ENCODE assay signal across 25 cellular contexts in the genomic region with DNA sequence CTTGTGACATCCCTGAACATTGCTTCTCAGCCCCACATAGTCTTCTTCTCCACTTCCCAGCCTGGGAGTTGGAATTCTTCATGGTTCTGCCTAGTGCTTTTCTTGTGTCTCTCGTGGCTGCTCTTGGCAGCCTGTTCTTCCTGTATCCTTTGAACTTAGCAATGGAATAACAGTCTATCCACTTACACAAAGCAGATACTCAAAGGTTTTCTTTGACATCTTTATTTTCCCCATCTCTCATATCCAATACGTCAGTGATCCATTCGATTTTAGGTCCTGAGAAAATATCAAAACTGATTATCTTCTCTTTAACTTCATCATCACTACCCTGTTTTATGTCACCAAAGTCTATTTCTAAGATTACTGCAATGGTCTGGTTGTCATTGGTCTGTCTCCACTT.
DNase-seq lines count a peak whose midpoint lies in the region; FAIRE-seq and TF ChIP-seq lines count a peak whose summit lies in the region.
"Had no signal": no experiment of that assay in that cellular context is flagged by ENCODE, and none has a peak within 500 bp of the region (broad histone marks: within the 10 kb centered on the region; RNA-seq: fewer than 3 reads in every experiment).

No MANE protein-coding gene starts in this region.

- H3K9me3 Mint-ChIP-seq in MCF 10A (ENCODE audit: unreplicated experiment): peaks cover 12% of the 10 kb centered on the region
- H3K9me3 Mint-ChIP-seq in nephron progenitor cell: peaks cover 6% of the 10 kb centered on the region
- H3K9me3 Mint-ChIP-seq: CD4-positive, alpha-beta T cell had no signal

- intact Hi-C loops in mammary epithelial cell (cut with micrococcal nuclease): loop anchor here (10.0 kb wide), 1 partner anchor 189 kb away; no protein-coding TSS in a partner anchor
- intact Hi-C loops in MCF 10A (cut with micrococcal nuclease): loop anchor here (10.0 kb wide), 1 partner anchor 511 kb away; no protein-coding TSS in a partner anchor

- H3K4me2 ChIP-seq in mammary epithelial cell (ENCODE audit: insufficient read depth, low read depth, low read length) (no peak overlapping the region), GM23248 (ENCODE audit: unreplicated experiment) (no peak overlapping the region)
- H3K4me2 ChIP-seq: A549; BLaER1 treated with 17β-estradiol and CSF1 and Interleukin-3, amounts not matched to agents 10 nM and 100 nM had no signal

- DNase-seq in mammary epithelial cell: no peak
- no peak for DNase-seq in MCF 10A (ENCODE audit: unreplicated experiment)
- peak; percentile 92 for DNase-seq in SK-N-DZ (ENCODE audit: low spot score)
- DNase-seq in nephron progenitor cell: no peak
- DNase-seq in GM23248: no peak
- DNase-seq in GM12891 (ENCODE audit: insufficient read length, low spot score): no peak
- DNase-seq: AML-193; Caco-2; Calu3; CD4-positive, alpha-beta T cell; CD8-positive, alpha-beta T cell; DMS 273 treated with DMSO at 0.1 percent for 48 hours; DMS153; DMS53; DMS79; DND-41; EL; GDM1 had no signal

- H3K4me1 ChIP-seq in mammary epithelial cell (ENCODE audit: insufficient read depth, low read length) (peaks cover 20% of the 10 kb centered on the region), GM23248 (ENCODE audit: insufficient read depth) (peaks cover 29% of the 10 kb centered on the region)
- H3K4me1 ChIP-seq: Caco-2 had no signal

- H3K79me2 ChIP-seq in mammary epithelial cell (ENCODE audit: insufficient read depth, low read length) (no peaks in the 10 kb centered on the region), GM23248 (ENCODE audit: insufficient read depth) (no peaks in the 10 kb centered on the region)

- H2AFZ ChIP-seq in mammary epithelial cell (ENCODE audit: low read depth, low read length) (peak overlapping the region; percentile 20), GM23248 (no peak overlapping the region)

- H3K27ac ChIP-seq in mammary epithelial cell (ENCODE audit: insufficient read depth, low read depth, low read length): no peak overlapping the region
- no peak overlapping the region for H3K27ac ChIP-seq in GM23248
- H3K27ac ChIP-seq: 22Rv1; A549; BLaER1 treated with 17β-estradiol and CSF1 and Interleukin-3, amounts not matched to agents 10 nM and 100 nM; C4-2B had no signal

- H3K36me3 Mint-ChIP-seq in MCF 10A (ENCODE audit: insufficient read depth, unreplicated experiment): peaks cover 5% of the 10 kb centered on the region
- no peaks in the 10 kb centered on the region for H3K36me3 Mint-ChIP-seq in nephron progenitor cell (ENCODE audit: low read depth)
- H3K36me3 Mint-ChIP-seq: CD8-positive, alpha-beta T cell had no signal

- peaks cover 18% of the 10 kb centered on the region for H3F3A ChIP-seq in GM23248 (ENCODE audit: insufficient read depth)

- H3K36me3 ChIP-seq in mammary epithelial cell (ENCODE audit: insufficient read depth, low read length): no peaks in the 10 kb centered on the region
- no peaks in the 10 kb centered on the region for H3K36me3 ChIP-seq in GM23248 (ENCODE audit: low read depth)
- H3K36me3 ChIP-seq: BLaER1 treated with 17β-estradiol and CSF1 and Interleukin-3, amounts not matched to agents 10 nM and 100 nM had no signal

- TF ChIP-seq POLR2A in GM12891 (IDR thresholded peaks at IDR 0.05; ENCODE audit: low read depth, low read length): no peak

- dilution Hi-C loops in mammary epithelial cell (cut with HindIII; ENCODE audit: low sequenced_read_pairs): no loop called here

- H3K4me3 ChIP-seq in mammary epithelial cell (replicated peaks in 1 of 3; ENCODE audit: insufficient read depth in 1 of 3, low read depth in 2 of 3, low read length in 3 of 3) (no peak overlapping the region), GM23248 (no peak overlapping the region)
- H3K4me3 ChIP-seq: A549; BLaER1 treated with 17β-estradiol and CSF1 and Interleukin-3, amounts not matched to agents 10 nM and 100 nM; GM12878 had no signal

- H3K4me1 Mint-ChIP-seq in MCF 10A (ENCODE audit: insufficient read depth, unreplicated experiment): peaks cover 24% of the 10 kb centered on the region
- no peaks in the 10 kb centered on the region for H3K4me1 Mint-ChIP-seq in nephron progenitor cell
- H3K4me1 Mint-ChIP-seq: B cell had no signal

- H3K9ac ChIP-seq in mammary epithelial cell (ENCODE audit: insufficient read depth, low read length) (no peak overlapping the region), GM23248 (no peak overlapping the region)
- H3K9ac ChIP-seq: BLaER1 treated with 17β-estradiol and CSF1 and Interleukin-3, amounts not matched to agents 10 nM and 100 nM had no signal

- H3K27me3 Mint-ChIP-seq in MCF 10A (ENCODE audit: insufficient read depth, unreplicated experiment) (no peaks in the 10 kb centered on the region), nephron progenitor cell (ENCODE audit: low read depth, poor library complexity) (no peaks in the 10 kb centered on the region)
- H3K27me3 Mint-ChIP-seq: B cell; CD4-positive, alpha-beta T cell had no signal

- POLR2A ChIA-PET in MCF 10A (lab: Yijun Ruan, JAX): no interaction called here

- H4K20me1 ChIP-seq in mammary epithelial cell (ENCODE audit: insufficient read depth, low read length) (no peaks in the 10 kb centered on the region), GM23248 (ENCODE audit: insufficient read depth) (no peaks in the 10 kb centered on the region)
- H4K20me1 ChIP-seq: BLaER1 treated with 17β-estradiol and CSF1 and Interleukin-3, amounts not matched to agents 10 nM and 100 nM had no signal

- FAIRE-seq in GM12891 (lab: Jason Lieb, UNC): no peak
- FAIRE-seq: A549, GM12878, GM19239 had no signal

- H3K9me3 ChIP-seq in mammary epithelial cell (replicated peaks; ENCODE audit: insufficient read depth, low read length) (peaks cover 6% of the 10 kb centered on the region), GM23248 (ENCODE audit: low read depth) (no peaks in the 10 kb centered on the region)
- H3K9me3 ChIP-seq: A549, Caco-2 had no signal

- BruUV-seq in mammary epithelial cell (replicated peaks; lab: Mats Ljungman, UMichigan): no TSS peak
- BruUV-seq in MCF 10A (replicated peaks; lab: Mats Ljungman, UMichigan): no TSS peak

- CTCF ChIA-PET in mammary epithelial cell (lab: Charles Lee; ENCODE audit: low non-redundant PET): no interaction called here
- CTCF ChIA-PET in MCF 10A (lab: Yijun Ruan, JAX): no interaction called here

- in situ Hi-C loops in mammary epithelial cell (cut with MboI; ENCODE audit: low sequenced_read_pairs in 2 of 2) (no loop called here), GM23248 (cut with MboI) (no loop called here)

- H3K27ac Mint-ChIP-seq in MCF 10A (ENCODE audit: low read depth, unreplicated experiment) (no peak overlapping the region), nephron progenitor cell (peak overlapping the region; percentile 6)
- H3K27ac Mint-ChIP-seq: B cell; CD4-positive, alpha-beta T cell; CD8-positive, alpha-beta T cell had no signal

- TF ChIP-seq CTCF in mammary epithelial cell (conservative IDR thresholded peaks at IDR 0.05 in 1 of 2, IDR thresholded peaks at IDR 0.05 in 1 of 2; ENCODE audit: extremely low read depth in 1 of 2, insufficient read depth in 1 of 2, low read depth in 1 of 2, low read length in 2 of 2): no peak
- TF ChIP-seq CTCF in MCF 10A (IDR thresholded peaks at IDR 0.05; ENCODE audit: unreplicated experiment): no peak
- no peak for TF ChIP-seq CTCF in nephron progenitor cell (IDR thresholded peaks at IDR 0.05)

- H3K27me3 ChIP-seq in mammary epithelial cell (ENCODE audit: insufficient read depth, low read length) (no peaks in the 10 kb centered on the region), GM23248 (replicated peaks; ENCODE audit: insufficient read depth) (no peaks in the 10 kb centered on the region)
- H3K27me3 ChIP-seq: BLaER1 treated with 17β-estradiol and CSF1 and Interleukin-3, amounts not matched to agents 10 nM and 100 nM had no signal

- H3K4me3 Mint-ChIP-seq in MCF 10A (ENCODE audit: unreplicated experiment) (no peak overlapping the region), nephron progenitor cell (no peak overlapping the region)
- H3K4me3 Mint-ChIP-seq: B cell; CD4-positive, alpha-beta T cell; CD8-positive, alpha-beta T cell had no signal

- 0 out of 2 replicates have a peak, but pooled peaks cover 5% of the 10 kb centered on the region for H3K9me2 ChIP-seq in GM23248 (ENCODE audit: insufficient read depth)

- WGBS in mammary epithelial cell (ENCODE audit: low coverage, missing lambda C conversion rate): 86% methylated on average over 3 of the region's 3 CpGs
- WGBS in GM23248 (ENCODE audit: low coverage in 1 of 2, low lambda C conversion rate in 2 of 2, missing lambda C conversion rate in 2 of 2), 2 experiments: 35 to 44% methylated on average over 3 of the region's 3 CpGs

TF ChIP-seq in GM12891, 5 proteins besides CTCF, POLR2A, EP300 and RAD21:
- no peak for TF ChIP-seq POU2F2 (IDR thresholded peaks at IDR 0.05; ENCODE audit: low read depth, low read length)
- no peak for TF ChIP-seq SPI1 (IDR thresholded peaks at IDR 0.05; ENCODE audit: low read depth, low read length)
- no peak for TF ChIP-seq TAF1 (IDR thresholded peaks at IDR 0.05; ENCODE audit: low read depth, low read length)
- no peak for TF ChIP-seq POLR2AphosphoS5 (IDR thresholded peaks at IDR 0.05; ENCODE audit: low read depth, low read length)
- no peak for TF ChIP-seq PAX5 (IDR thresholded peaks at IDR 0.05; ENCODE audit: insufficient read depth, low read length, severe bottlenecking)
